ENCODE assay signal across 16 cellular contexts in the genomic region with DNA sequence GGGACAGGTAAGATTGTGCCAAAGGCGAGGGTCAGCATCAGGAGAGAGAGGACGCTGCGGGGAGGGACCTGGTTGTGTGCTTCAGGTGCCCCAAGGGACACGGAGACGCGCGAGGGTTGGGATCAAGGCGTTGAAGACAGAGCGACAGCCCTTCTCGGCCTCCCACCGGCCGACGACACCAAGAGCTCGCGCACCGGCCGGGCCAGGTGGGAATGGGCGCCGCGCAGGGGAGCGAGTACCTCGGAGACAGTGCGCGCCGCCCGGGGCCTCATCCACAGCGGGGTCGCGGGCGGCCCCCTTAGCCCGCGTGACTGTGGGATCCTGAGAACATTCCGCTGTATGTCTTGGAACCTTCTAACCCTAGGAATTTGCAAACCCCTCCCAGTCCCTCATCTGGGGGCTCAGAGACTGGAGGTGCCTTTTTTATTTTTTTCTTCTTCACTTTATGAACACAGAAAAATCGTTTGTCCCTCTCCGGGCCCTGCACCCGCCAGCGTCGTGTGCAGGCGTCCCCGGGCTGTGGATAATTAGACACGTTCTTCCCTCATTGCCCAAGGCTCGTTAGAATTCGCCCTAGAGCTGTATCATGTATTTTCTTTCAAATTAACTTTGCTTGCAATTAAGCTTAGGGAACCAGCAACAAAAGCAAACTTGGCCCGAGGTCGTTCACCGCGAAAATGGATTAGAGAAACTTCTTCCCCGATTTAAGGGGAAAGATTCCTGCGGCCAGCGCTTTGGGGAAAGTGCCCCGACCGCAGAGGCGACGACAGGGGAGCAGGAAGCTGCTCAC. TPM values are rescaled to one million over a fixed set of nuclear protein-coding genes. Genes with fewer than 3 reads are reported as not detected.
A peak's percentile ranks its signal among the peaks of the same experiment; 100 is the strongest.
DNase-seq lines count a peak whose midpoint lies in the region; ATAC-seq and TF ChIP-seq lines count a peak whose summit lies in the region.
"Had no signal": no experiment of that assay in that cellular context is flagged by ENCODE, and none has a peak within 500 bp of the region (broad histone marks: within the 10 kb centered on the region; RNA-seq: fewer than 3 reads in every experiment).

No MANE protein-coding gene starts in this region.

- no CpG with 5 or more reads among the region's 54 CpGs for WGBS in mesendoderm (ENCODE audit: extremely low coverage, insufficient coverage, low lambda C conversion rate)

- no peak overlapping the region for H2BK15ac ChIP-seq in mesendoderm (replicated peaks; ENCODE audit: low read depth)

- H3K79me2 ChIP-seq in mesendoderm (ENCODE audit: control insufficient read depth, insufficient read depth, low read length) = no peaks in the 10 kb centered on the region

- no peak for DNase-seq in CD8-positive, alpha-beta T cell
- peak; percentile 1 for DNase-seq in GM10266 (ENCODE audit: extremely low spot score)
- DNase-seq in UCSD-AML1 (lab: John Stamatoyannopoulos, UW; ENCODE audit: unreplicated experiment) = peak; percentile 48
- DNase-seq in mesendoderm = no peak
- no peak for DNase-seq in NCI-H524 treated with DMSO at 0.1 percent for 48 hours (lab: John Stamatoyannopoulos, UW)
- DNase-seq in NCI-H187 (lab: John Stamatoyannopoulos, UW) = no peak
- DNase-seq in NCI-H2171 treated with DMSO at 0.1 percent for 48 hours (lab: John Stamatoyannopoulos, UW) = no peak
- no peak for DNase-seq in breast epithelium (ENCODE audit: low spot score in 2 of 2)
- DNase-seq: C1 segment of cervical spinal cord; effector memory CD4-positive, alpha-beta T cell; NCI-H1436; SHP77; stimulated activated CD4-positive, alpha-beta T cell treated with anti-CD3 and anti-CD28 coated beads, Interleukin-12 subunit alpha, Interleukin-12 subunit beta, amount 100 ng/mL, for 4 hours had no signal

- H3K27ac Mint-ChIP-seq in CD8-positive, alpha-beta T cell = no peak overlapping the region

- H3K27me3 ChIP-seq in CD8-positive, alpha-beta T cell (ENCODE audit: insufficient read depth, low read length) = peaks cover 45% of the 10 kb centered on the region
- H3K27me3 ChIP-seq in mesendoderm (ENCODE audit: insufficient read depth, low read length, poor library complexity) (peaks cover 79% of the 10 kb centered on the region), breast epithelium (peaks cover 8 to 83% of the 10 kb centered on the region in 2 donors)

- H3K4me3 Mint-ChIP-seq in CD8-positive, alpha-beta T cell = peak overlapping the region; percentile 30

- no peaks in the 10 kb centered on the region for H3K79me1 ChIP-seq in mesendoderm (ENCODE audit: low read length)

- no peak overlapping the region for H3K18ac ChIP-seq in mesendoderm (ENCODE audit: low read length)

- no peak overlapping the region for H2BK120ac ChIP-seq in mesendoderm (ENCODE audit: low read depth, low read length)

- no peak for TF ChIP-seq POLR2A in breast epithelium (IDR thresholded peaks at IDR 0.05)

- no peak overlapping the region for H3K4ac ChIP-seq in mesendoderm (ENCODE audit: low read depth, low read length)

- TF ChIP-seq CTCF in CD8-positive, alpha-beta T cell (IDR thresholded peaks at IDR 0.05) = no peak
- TF ChIP-seq CTCF in GM10266 (IDR thresholded peaks at IDR 0.05; ENCODE audit: control insufficient read depth, insufficient read depth, low read depth, missing control alignments) = no peak
- no peak for TF ChIP-seq CTCF in breast epithelium (IDR thresholded peaks at IDR 0.05)

- POLR2A ChIA-PET in CD8-positive, alpha-beta T cell (lab: Charles Lee) = no interaction called here

- peak overlapping the region; percentile 66 for H3K23ac ChIP-seq in mesendoderm (ENCODE audit: low read length)

- no peak overlapping the region for H4K5ac ChIP-seq in mesendoderm (ENCODE audit: low read length)

- intact Hi-C loops in CD8-positive, alpha-beta T cell (cut with DNase I, micrococcal nuclease) = no loop called here
- intact Hi-C loops in breast epithelium (cut with DNase I; ENCODE audit: low total_unique reads) = no loop called here

- peaks cover 73% of the 10 kb centered on the region for H3K27me3 Mint-ChIP-seq in CD8-positive, alpha-beta T cell (ENCODE audit: low read depth)

- peak overlapping the region; percentile 50 for H3K4me2 ChIP-seq in mesendoderm (ENCODE audit: low read length)
- H3K4me2 ChIP-seq: KMS-11 had no signal

- H2BK5ac ChIP-seq in mesendoderm (ENCODE audit: low read length) = no peak overlapping the region

- ATAC-seq in CD8-positive, alpha-beta T cell = no peak
- ATAC-seq: GM12878 had no signal

- H3K36me3 ChIP-seq in CD8-positive, alpha-beta T cell (ENCODE audit: insufficient read depth, low read length) = no peaks in the 10 kb centered on the region
- H3K36me3 ChIP-seq in mesendoderm (ENCODE audit: control insufficient read depth, insufficient read depth, low read length) = no peaks in the 10 kb centered on the region
- no peaks in the 10 kb centered on the region for H3K36me3 ChIP-seq in breast epithelium

- H3K27ac ChIP-seq in CD8-positive, alpha-beta T cell (ENCODE audit: low read depth, low read length) = no peak overlapping the region
- no peak overlapping the region for H3K27ac ChIP-seq in mesendoderm (ENCODE audit: low read depth, low read length)
- no peak overlapping the region for H3K27ac ChIP-seq in breast epithelium
- H3K27ac ChIP-seq: KMS-11 had no signal

- no peaks in the 10 kb centered on the region for H3K9me3 ChIP-seq in CD8-positive, alpha-beta T cell (ENCODE audit: low read length)
- peaks cover 0 to 5% of the 10 kb centered on the region in 2 donors for H3K9me3 ChIP-seq in breast epithelium

- no peak overlapping the region for H2AK5ac ChIP-seq in mesendoderm (ENCODE audit: low read length)

- H3K4me1 Mint-ChIP-seq in CD8-positive, alpha-beta T cell (ENCODE audit: low read depth) = peaks cover 19% of the 10 kb centered on the region

- H4K8ac ChIP-seq in mesendoderm (ENCODE audit: low read depth, low read length) = no peak overlapping the region

- CTCF ChIA-PET in CD8-positive, alpha-beta T cell (lab: Charles Lee) = interaction anchor here (2.3 kb wide), 1 partner anchor 33 kb away, joined by 9 read pairs; no protein-coding TSS in a partner anchor

- no peak overlapping the region for H3K9ac ChIP-seq in mesendoderm (ENCODE audit: low read length)
- H3K9ac ChIP-seq: KMS-11 had no signal

- H3K4me3 ChIP-seq in CD8-positive, alpha-beta T cell (ENCODE audit: low read depth, low read length) = no peak overlapping the region
- H3K4me3 ChIP-seq in mesendoderm (ENCODE audit: low read length) (no peak overlapping the region), breast epithelium (no peak overlapping the region)
- H3K4me3 ChIP-seq: GM12878 had no signal

- H3K36me3 Mint-ChIP-seq in CD8-positive, alpha-beta T cell = peaks cover 2% of the 10 kb centered on the region

- no peak overlapping the region for H3K56ac ChIP-seq in mesendoderm (ENCODE audit: low read length)

- peaks cover 24% of the 10 kb centered on the region for H3K4me1 ChIP-seq in CD8-positive, alpha-beta T cell (ENCODE audit: insufficient read depth, low read length)
- no peaks in the 10 kb centered on the region for H3K4me1 ChIP-seq in mesendoderm (ENCODE audit: control insufficient read depth, low read depth, low read length)
- H3K4me1 ChIP-seq in breast epithelium = peaks cover 5 to 6% of the 10 kb centered on the region in 2 donors

- H3K9me3 Mint-ChIP-seq in CD8-positive, alpha-beta T cell = no peaks in the 10 kb centered on the region

RNA-seq across cellular contexts. Expression of a gene that starts 4.8 kb away (rescaled TPM):
- under 1 TPM in 1 of 2 experiments, not detected in 1; 0.08 TPM for total RNA-seq in CD8-positive, alpha-beta T cell
- 0.01 TPM for polyA plus RNA-seq in mesendoderm (2013, experiment 1 of 2)
- 0.04 TPM for polyA plus RNA-seq in mesendoderm (2013, experiment 2 of 2)
- total RNA-seq in breast epithelium = not detected
- total RNA-seq: GM12878, subcutaneous adipose tissue had no signal
- polyA plus RNA-seq: GM12878 had no signal

Comparison
In these comparisons a context has a peak if more than half of its experiments do, and no peak if none do; other contexts are left out.
1. DNase-seq: peak in GM10266 (single experiment) and UCSD-AML1 (single experiment); none in CD8-positive, alpha-beta T cell (0 of 7), mesendoderm (single experiment), NCI-H524 treated with DMSO at 0.1 percent for 48 hours (single experiment), NCI-H187 (0 of 2), NCI-H2171 treated with DMSO at 0.1 percent for 48 hours (single experiment) and breast epithelium (0 of 2).